Comparison of ENCODE assay signal across 8 cellular contexts in the genomic region with DNA sequence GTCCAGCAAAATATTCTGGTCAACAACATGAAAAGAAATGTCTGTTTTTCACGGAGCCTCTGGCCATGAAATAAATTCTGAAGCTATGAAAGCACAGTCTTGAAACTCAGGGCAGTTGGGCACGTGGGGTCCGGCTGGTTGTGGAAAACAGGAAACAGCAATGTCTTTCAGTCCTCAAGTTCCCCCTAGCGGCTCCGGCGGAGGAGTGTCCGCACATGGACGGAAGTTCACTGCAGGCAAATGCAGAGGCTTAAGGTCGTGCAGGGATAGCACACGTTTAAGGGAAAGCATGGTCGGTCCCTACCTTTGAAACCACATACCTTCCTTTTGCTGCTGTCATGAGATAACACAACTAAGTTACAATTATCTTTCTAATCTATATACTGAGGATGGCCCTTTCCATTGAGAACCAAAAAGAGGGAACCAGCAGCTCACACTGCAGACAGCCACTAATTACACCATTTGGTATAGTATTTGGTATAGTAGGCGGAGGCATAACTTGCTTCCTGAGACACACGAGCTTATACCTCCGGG. TPM values are rescaled to one million over a fixed set of nuclear protein-coding genes. Genes with fewer than 3 reads are reported as not detected.
A peak's percentile ranks its signal among the peaks of the same experiment; 100 is the strongest.
DNase-seq lines count a peak whose midpoint lies in the region; ATAC-seq, FAIRE-seq and TF ChIP-seq lines count a peak whose summit lies in the region.

No MANE protein-coding gene starts in this region.

- H3K4me3 ChIP-seq in OCI-LY1 (ENCODE audit: low read depth, low read length, poor library complexity, severe bottlenecking) (no peak overlapping the region), endothelial cell of umbilical vein (replicated peaks in 1 of 3; ENCODE audit: insufficient read depth in 1 of 3, low read depth in 1 of 3, low read length in 3 of 3) (no peak overlapping the region)

- CTCF ChIA-PET in activated CD8-positive, alpha-beta memory T cell treated with anti-CD3 and anti-CD28 coated beads, Interleukin-2, amount 10 ng/mL, durations not matched to agents 7 days and 5 days (lab: Charles Lee): interaction anchor here (0.6 to 4.9 kb wide), 62 partner anchors 10 to 780 kb away, joined by 3 to 65 read pairs (median 4); a partner anchor contains a TSS
- CTCF ChIA-PET in endothelial cell of umbilical vein (lab: Charles Lee): interaction anchor here (0.6 to 4.5 kb wide), 77 partner anchors 8 to 801 kb away, joined by 3 to 139 read pairs (median 5); a partner anchor contains a TSS

- BruUV-seq in endothelial cell of umbilical vein (replicated peaks; lab: Mats Ljungman, UMichigan): no TSS peak

- H2AFZ ChIP-seq in OCI-LY1 (ENCODE audit: low read length): peak overlapping the region; percentile 18; the same call in 1 of the 2 replicates
- no peak overlapping the region for H2AFZ ChIP-seq in endothelial cell of umbilical vein (ENCODE audit: low read depth, low read length)

- H3K27me3 ChIP-seq in OCI-LY1 (ENCODE audit: insufficient read depth, low read length) (peaks cover 8% of the 10 kb centered on the region), endothelial cell of umbilical vein (ENCODE audit: control insufficient read depth in 2 of 2, insufficient read depth in 2 of 2, low read length in 2 of 2) (no peaks in the 10 kb centered on the region)

- H3K36me3 Mint-ChIP-seq in activated CD8-positive, alpha-beta memory T cell treated with anti-CD3 and anti-CD28 coated beads, Interleukin-2, amount 10 ng/mL, durations not matched to agents 7 days and 5 days: no peaks in the 10 kb centered on the region

- intact Hi-C loops in endothelial cell of umbilical vein (cut with micrococcal nuclease): loop anchor here (1.0 to 5.0 kb wide), 10 partner anchors 29 to 375 kb away; no protein-coding TSS in a partner anchor

- no peaks in the 10 kb centered on the region for H3K9me3 Mint-ChIP-seq in activated CD8-positive, alpha-beta memory T cell treated with anti-CD3 and anti-CD28 coated beads, Interleukin-2, amount 10 ng/mL, durations not matched to agents 7 days and 5 days (ENCODE audit: low read depth)

- H3K4me2 ChIP-seq in OCI-LY1 (ENCODE audit: low read length): peak overlapping the region; percentile 43; the same call in 1 of the 2 replicates
- peak overlapping the region; percentile 8 for H3K4me2 ChIP-seq in endothelial cell of umbilical vein (ENCODE audit: insufficient read depth, low read length)

- peaks cover 17% of the 10 kb centered on the region for H3K27me3 Mint-ChIP-seq in activated CD8-positive, alpha-beta memory T cell treated with anti-CD3 and anti-CD28 coated beads, Interleukin-2, amount 10 ng/mL, durations not matched to agents 7 days and 5 days

- peak; percentile 89 for ATAC-seq in GM21447 (IDR thresholded peaks at IDR 0.05; ENCODE audit: unreplicated experiment)
- ATAC-seq in activated CD8-positive, alpha-beta memory T cell treated with anti-CD3 and anti-CD28 coated beads, Interleukin-2, amount 10 ng/mL, durations not matched to agents 7 days and 5 days: peak; percentile 99

- FAIRE-seq in endothelial cell of umbilical vein (lab: Jason Lieb, UNC): peak; percentile 95

- H3K4me3 Mint-ChIP-seq in activated CD8-positive, alpha-beta memory T cell treated with anti-CD3 and anti-CD28 coated beads, Interleukin-2, amount 10 ng/mL, durations not matched to agents 7 days and 5 days: no peak overlapping the region

- dilution Hi-C loops in endothelial cell of umbilical vein (cut with MboI; ENCODE audit: extremely low pct_ligation_motif_present, low sequenced_read_pairs): loop anchor here (25.0 kb wide), 1 partner anchor 183 kb away; no protein-coding TSS in a partner anchor

- no peak for TF ChIP-seq POLR2A in endothelial cell of umbilical vein (IDR thresholded peaks at IDR 0.05; ENCODE audit: low read depth, low read length)

- no peaks in the 10 kb centered on the region for H3K9me3 ChIP-seq in OCI-LY1 (ENCODE audit: low read length)
- no peaks in the 10 kb centered on the region for H3K9me3 ChIP-seq in endothelial cell of umbilical vein (replicated peaks; ENCODE audit: control insufficient read depth, insufficient read depth, low read length)

- TF ChIP-seq CTCF in OCI-LY1 (IDR thresholded peaks at IDR 0.05; ENCODE audit: low read length) (peak; percentile 89), endothelial cell of umbilical vein (IDR thresholded peaks at IDR 0.05; ENCODE audit: extremely low read depth in 1 of 2, insufficient read depth in 1 of 2, low read depth in 1 of 2, low read length in 2 of 2) (peak; percentile 83 to 87)

- in situ Hi-C loops in Caki2 (cut with HindIII; ENCODE audit: low pct_unique_long_range_greater_than_20kb, low sequenced_read_pairs): loop anchor here (10.0 kb wide), 1 partner anchor 210 kb away; no protein-coding TSS in a partner anchor

- POLR2A ChIA-PET in endothelial cell of umbilical vein (lab: Charles Lee): interaction anchor here (0.6 to 0.7 kb wide), 4 partner anchors 66 to 486 kb away, joined by 3 to 10 read pairs (median 4); no protein-coding TSS in a partner anchor

- H3K9me2 ChIP-seq in OCI-LY1 (ENCODE audit: low read depth, low read length): no peaks in the 10 kb centered on the region

- no peaks in the 10 kb centered on the region for H3K9me1 ChIP-seq in endothelial cell of umbilical vein (replicated peaks; ENCODE audit: control insufficient read depth, extremely low read depth, insufficient read depth, low read length)

- DNase-seq in Caki2 (ENCODE audit: low read depth): peak; percentile 70
- DNase-seq in HUDEP-2 (lab: John Stamatoyannopoulos, UW; ENCODE audit: unreplicated experiment in 76 of 76): peak in 75 of 76 experiments; percentile 8 to 90 (median 77)
- DNase-seq in activated CD8-positive, alpha-beta memory T cell treated with anti-CD3 and anti-CD28 coated beads, Interleukin-2, amount 10 ng/mL, durations not matched to agents 7 days and 5 days: peak; percentile 91
- DNase-seq in endothelial cell of umbilical vein (ENCODE audit: low read depth, low spot score): peak; percentile 94
- peak; percentile 89 for DNase-seq in mucosa of gallbladder (ENCODE audit: low spot score)
- peak; percentile 51 to 67 for DNase-seq in stimulated activated CD8-positive, alpha-beta memory T cell treated with anti-CD3 and anti-CD28 coated beads, Interleukin-7, amount 100 ng/mL, for 1 hour (ENCODE audit: low read depth in 2 of 2)

- peak overlapping the region; percentile 44; the same call in 1 of the 2 replicates for H3K9ac ChIP-seq in OCI-LY1 (ENCODE audit: low read length)
- peak overlapping the region; percentile 48 for H3K9ac ChIP-seq in endothelial cell of umbilical vein (replicated peaks; ENCODE audit: extremely low read depth, insufficient read depth, low read length)

- peak overlapping the region; percentile 75 for H3K27ac Mint-ChIP-seq in activated CD8-positive, alpha-beta memory T cell treated with anti-CD3 and anti-CD28 coated beads, Interleukin-2, amount 10 ng/mL, durations not matched to agents 7 days and 5 days

- no peaks in the 10 kb centered on the region for H3F3A ChIP-seq in OCI-LY1 (ENCODE audit: insufficient read depth, low read length)

- H3K27ac ChIP-seq in OCI-LY1 (ENCODE audit: low read depth, low read length, poor library complexity, severe bottlenecking) (peak overlapping the region; percentile 69), endothelial cell of umbilical vein (ENCODE audit: insufficient read depth, low read depth, low read length) (peak overlapping the region; percentile 41)

- H4K20me1 ChIP-seq in OCI-LY1 (ENCODE audit: insufficient read depth, low read length) (no peaks in the 10 kb centered on the region), endothelial cell of umbilical vein (replicated peaks; ENCODE audit: control insufficient read depth, extremely low read depth, insufficient read depth, low read length) (no peaks in the 10 kb centered on the region)

- peaks cover 30% of the 10 kb centered on the region for H3K4me1 Mint-ChIP-seq in activated CD8-positive, alpha-beta memory T cell treated with anti-CD3 and anti-CD28 coated beads, Interleukin-2, amount 10 ng/mL, durations not matched to agents 7 days and 5 days

- peaks cover 48% of the 10 kb centered on the region for H3K4me1 ChIP-seq in OCI-LY1 (ENCODE audit: insufficient read depth, low read length, severe bottlenecking)
- peaks cover 26% of the 10 kb centered on the region for H3K4me1 ChIP-seq in endothelial cell of umbilical vein (ENCODE audit: control insufficient read depth, extremely low read depth, insufficient read depth, low read length)

- H3K79me2 ChIP-seq in OCI-LY1 (ENCODE audit: insufficient read depth, low read length): no peaks in the 10 kb centered on the region
- no peaks in the 10 kb centered on the region for H3K79me2 ChIP-seq in endothelial cell of umbilical vein (ENCODE audit: control insufficient read depth, insufficient read depth, low read length)

- H3K36me3 ChIP-seq in OCI-LY1 (ENCODE audit: insufficient read depth, low read length) (no peaks in the 10 kb centered on the region), endothelial cell of umbilical vein (ENCODE audit: control insufficient read depth in 2 of 2, extremely low read depth in 1 of 2, insufficient read depth in 2 of 2, low read length in 2 of 2) (peaks cover 0 to 2% of the 10 kb centered on the region in 2 experiments)

TF ChIP-seq in endothelial cell of umbilical vein, 7 proteins besides CTCF, POLR2A, EP300 and RAD21 (continues in another document):
- peak; percentile 25 for TF ChIP-seq POLR2AphosphoS5 (IDR thresholded peaks at IDR 0.05; ENCODE audit: insufficient read depth, low read depth, low read length)
- TF ChIP-seq, protein P1, sequence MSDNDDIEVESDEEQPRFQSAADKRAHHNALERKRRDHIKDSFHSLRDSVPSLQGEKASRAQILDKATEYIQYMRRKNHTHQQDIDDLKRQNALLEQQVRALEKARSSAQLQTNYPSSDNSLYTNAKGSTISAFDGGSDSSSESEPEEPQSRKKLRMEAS (IDR thresholded peaks at IDR 0.05; ENCODE audit: insufficient read depth, insufficient read length): peak; percentile 93
- TF ChIP-seq MYC (IDR thresholded peaks at IDR 0.05; ENCODE audit: low read depth, low read length): no peak
- TF ChIP-seq EZH2 (IDR thresholded peaks at IDR 0.05; ENCODE audit: borderline replicate concordance, low read depth, low read length, severe bottlenecking): no peak
- no peak for TF ChIP-seq JUN (IDR thresholded peaks at IDR 0.05; ENCODE audit: borderline replicate concordance, insufficient read depth, insufficient read length, low read depth)

RNA-seq across cellular contexts. Expression of a gene that starts 52.5 kb away (rescaled TPM):
- total RNA-seq in Caki2 (2014; rRNA removed; shearing (Covaris generic); ENCODE audit: low replicate concordance): 0.29 and 0.34 TPM in 2 replicates
- total RNA-seq in activated CD8-positive, alpha-beta memory T cell treated with anti-CD3 and anti-CD28 coated beads, Interleukin-2, amount 10 ng/mL, durations not matched to agents 7 days and 5 days: 10 to 100 TPM; 39.9 to 59.0 TPM
- 12.9 and 13.0 TPM in 2 replicates for total RNA-seq in endothelial cell of umbilical vein
- polyA plus RNA-seq in endothelial cell of umbilical vein: 2.0 and 3.1 TPM in 2 replicates
- 3.6 and 3.7 TPM in 2 replicates for polyA plus RNA-seq in endothelial cell of umbilical vein (2011; cell fraction: cytosol; rRNA removed)
- 8.8 and 9.8 TPM in 2 replicates for polyA plus RNA-seq in endothelial cell of umbilical vein (2011; cell fraction: nucleus; rRNA removed)
- 5.0 and 6.5 TPM in 2 replicates for polyA plus RNA-seq in endothelial cell of umbilical vein (2012)
- polyA minus RNA-seq in endothelial cell of umbilical vein: 4.4 and 8.0 TPM in 2 replicates
- polyA minus RNA-seq in endothelial cell of umbilical vein (2011; cell fraction: cytosol; rRNA and poly(A)+ RNA removed): not detected
- 16.8 and 24.5 TPM in 2 replicates for polyA minus RNA-seq in endothelial cell of umbilical vein (2011; cell fraction: nucleus; rRNA and poly(A)+ RNA removed)
- total RNA-seq in mucosa of gallbladder: 11.4 TPM
